In the genomic region with DNA sequence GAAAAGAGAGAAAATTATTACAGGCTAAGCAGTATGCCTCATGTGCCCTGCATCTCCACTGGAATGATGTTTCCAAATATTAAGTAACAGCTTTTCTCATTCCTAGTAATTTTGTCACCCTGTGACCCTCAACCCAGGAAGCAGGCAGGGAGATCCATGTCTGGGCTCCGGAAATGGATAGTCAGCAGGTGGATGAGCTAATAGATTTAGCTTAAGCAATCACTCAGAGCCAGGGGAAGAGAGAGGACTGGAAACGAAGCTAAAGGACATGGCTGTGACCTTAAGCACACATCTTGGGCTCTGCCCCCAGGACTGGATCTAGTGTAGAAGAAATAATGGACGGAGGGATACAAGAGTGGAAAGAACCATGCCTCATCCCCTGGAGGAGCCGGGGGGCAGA, we compare ENCODE assay signal across 19 cellular contexts.
DNase-seq lines count a peak whose midpoint lies in the region; ATAC-seq, FAIRE-seq and TF ChIP-seq lines count a peak whose summit lies in the region.
"Had no signal": no experiment of that assay in that cellular context is flagged by ENCODE, and none has a peak within 500 bp of the region (broad histone marks: within the 10 kb centered on the region; RNA-seq: fewer than 3 reads in every experiment).

No MANE protein-coding gene starts in this region.

- no peak for TF ChIP-seq RAD21 in liver (IDR thresholded peaks at IDR 0.05)
- no peak for TF ChIP-seq RAD21 in HepG2 (CRISPR knock-in tag; IDR thresholded peaks at IDR 0.05)

- TF ChIP-seq EP300 in HepG2 (IDR thresholded peaks at IDR 0.05; ENCODE audit: low read depth in 2 of 2, low read length in 2 of 2): no peak
- TF ChIP-seq EP300 in HepG2 (CRISPR knock-in tag; IDR thresholded peaks at IDR 0.05; ENCODE audit: borderline replicate concordance): no peak

- H3K36me3 ChIP-seq in liver (ENCODE audit: control insufficient read depth in 4 of 4, insufficient read depth in 3 of 4, low read depth in 1 of 4, low read length in 3 of 4) (no peaks in the 10 kb centered on the region), HepG2 (replicated peaks in 1 of 2; ENCODE audit: control insufficient read depth in 1 of 2, insufficient read depth in 2 of 2, low read length in 2 of 2) (peaks cover 9 to 34% of the 10 kb centered on the region in 2 experiments; a peak in 4 of 5 replicates), hepatocyte (replicated peaks; ENCODE audit: insufficient read depth, low read depth) (no peaks in the 10 kb centered on the region)
- H3K36me3 ChIP-seq: Peyer's patch had no signal

- TF ChIP-seq CTCF in liver (IDR thresholded peaks at IDR 0.05; ENCODE audit: low read depth, low read length, missing input control) (no peak), HepG2 (CRISPR knock-in tag; IDR thresholded peaks at IDR 0.05) (no peak), hepatocyte (IDR thresholded peaks at IDR 0.05; ENCODE audit: poor library complexity) (no peak)

- no peaks in the 10 kb centered on the region for H3K9me2 ChIP-seq in hepatocyte (replicated peaks; ENCODE audit: insufficient read depth)

- H3K27ac ChIP-seq in liver (ENCODE audit: low read depth in 1 of 2, low read length in 2 of 2) (no peak overlapping the region), HepG2 (ENCODE audit: extremely low read length, insufficient read depth, low read length) (no peak overlapping the region), hepatocyte (no peak overlapping the region)
- H3K27ac ChIP-seq: HL-60, KMS-11, Peyer's patch had no signal

- FAIRE-seq in HepG2 (lab: Jason Lieb, UNC): no peak

- peaks cover 3% of the 10 kb centered on the region for H3K4me1 Mint-ChIP-seq in activated CD8-positive, alpha-beta T cell treated with anti-CD3 and anti-CD28 coated beads, Interleukin-2, amount 10 ng/mL, durations not matched to agents 7 days and 5 days (ENCODE audit: low read depth)

- H3K9ac ChIP-seq in liver (ENCODE audit: low read depth in 1 of 2, low read length in 2 of 2) (no peak overlapping the region), HepG2 (ENCODE audit: insufficient read depth, low read depth, low read length) (no peak overlapping the region)
- H3K9ac ChIP-seq: KMS-11 had no signal

- POLR2A ChIA-PET in HepG2 (lab: Yijun Ruan, JAX): no interaction called here
- POLR2A ChIA-PET in activated CD8-positive, alpha-beta T cell treated with anti-CD3 and anti-CD28 coated beads, Interleukin-2, amount 10 ng/mL, durations not matched to agents 7 days and 5 days (lab: Charles Lee): no interaction called here

- H3K27ac Mint-ChIP-seq in activated CD8-positive, alpha-beta T cell treated with anti-CD3 and anti-CD28 coated beads, Interleukin-2, amount 10 ng/mL, durations not matched to agents 7 days and 5 days: no peak overlapping the region
- H3K27ac Mint-ChIP-seq: CD4-positive, CD25-positive, alpha-beta regulatory T cell; H9 had no signal

- in situ Hi-C loops in HepG2 (cut with HindIII; ENCODE audit: extremely low pct_ligation_motif_present, low pct_unique_long_range_greater_than_20kb): loop anchor here (5.0 to 10.0 kb wide), 2 partner anchors 67 to 239 kb away; no protein-coding TSS in a partner anchor

- H3K36me3 Mint-ChIP-seq in activated CD8-positive, alpha-beta T cell treated with anti-CD3 and anti-CD28 coated beads, Interleukin-2, amount 10 ng/mL, durations not matched to agents 7 days and 5 days (ENCODE audit: low read depth): peaks cover 7% of the 10 kb centered on the region

- H3K27me3 ChIP-seq in liver (ENCODE audit: control insufficient read depth in 4 of 4, insufficient read depth in 4 of 4, low read length in 3 of 4) (no peaks in the 10 kb centered on the region), HepG2 (ENCODE audit: control insufficient read depth in 1 of 2, insufficient read depth in 2 of 2, low read length in 2 of 2) (no peaks in the 10 kb centered on the region), hepatocyte (no peaks in the 10 kb centered on the region)
- H3K27me3 ChIP-seq: Peyer's patch had no signal

- no peaks in the 10 kb centered on the region for H3K79me2 ChIP-seq in HepG2 (ENCODE audit: insufficient read depth, low read length)
- H3K79me2 ChIP-seq in hepatocyte: no peaks in the 10 kb centered on the region

- peaks cover 3% of the 10 kb centered on the region for H3K27me3 Mint-ChIP-seq in activated CD8-positive, alpha-beta T cell treated with anti-CD3 and anti-CD28 coated beads, Interleukin-2, amount 10 ng/mL, durations not matched to agents 7 days and 5 days (ENCODE audit: low read depth)
- H3K27me3 Mint-ChIP-seq: CD4-positive, CD25-positive, alpha-beta regulatory T cell had no signal

- ATAC-seq in HepG2 (no peak), HG03097 (IDR thresholded peaks at IDR 0.05; ENCODE audit: low FRiP score, unreplicated experiment) (no peak), HG02588 (IDR thresholded peaks at IDR 0.05; ENCODE audit: unreplicated experiment) (no peak)
- ATAC-seq in activated CD8-positive, alpha-beta T cell treated with anti-CD3 and anti-CD28 coated beads, Interleukin-2, amount 10 ng/mL, durations not matched to agents 7 days and 5 days: no peak

- no peaks in the 10 kb centered on the region for H3K9me3 ChIP-seq in liver (ENCODE audit: control insufficient read depth in 4 of 4, low read length in 3 of 4)
- no peaks in the 10 kb centered on the region for H3K9me3 ChIP-seq in HepG2 (ENCODE audit: low read length)
- H3K9me3 ChIP-seq in hepatocyte (ENCODE audit: low read depth): no peaks in the 10 kb centered on the region
- H3K9me3 ChIP-seq: Peyer's patch had no signal

- intact Hi-C loops in HepG2 (cut with micrococcal nuclease; ENCODE audit: unreplicated experiment): loop anchor here (10.0 kb wide), 1 partner anchor 239 kb away; no protein-coding TSS in a partner anchor

- H3K4me2 ChIP-seq in HepG2 (ENCODE audit: low read depth, low read length) (no peak overlapping the region), hepatocyte (no peak overlapping the region)

- BruUV-seq in HepG2 (replicated peaks; lab: Mats Ljungman, UMichigan): no TSS peak

- H4K20me1 ChIP-seq in HepG2 (ENCODE audit: insufficient read depth, low read length): no peaks in the 10 kb centered on the region
- H4K20me1 ChIP-seq in hepatocyte (ENCODE audit: insufficient read depth, poor library complexity, severe bottlenecking): no peaks in the 10 kb centered on the region

- no peak for TF ChIP-seq POLR2A in HepG2 (IDR thresholded peaks at IDR 0.05; ENCODE audit: insufficient read depth in 1 of 2, low read depth in 2 of 2, low read length in 2 of 2)

- DNase-seq in HepG2 (ENCODE audit: low spot score): no peak
- peak; percentile 21 for DNase-seq in amniotic epithelial cell (ENCODE audit: low read depth)
- DNase-seq in hepatocyte (ENCODE audit: low spot score): peak; percentile 11
- DNase-seq in activated CD8-positive, alpha-beta T cell treated with anti-CD3 and anti-CD28 coated beads, Interleukin-2, amount 10 ng/mL, durations not matched to agents 7 days and 5 days: no peak
- no peak for DNase-seq in midbrain (lab: John Stamatoyannopoulos, UW)
- DNase-seq: CD4-positive, CD25-positive, alpha-beta regulatory T cell; DMS79; GF-D8; H9; MM.1S; NCI-H1105; NCI-H187; Peyer's patch; Right ventricle myocardium superior had no signal

- H3K4me3 ChIP-seq in liver (ENCODE audit: low read depth in 1 of 3, low read length in 3 of 3) (no peak overlapping the region), HepG2 (replicated peaks in 1 of 3; ENCODE audit: insufficient read depth in 1 of 3, low read depth in 2 of 3, low read length in 3 of 3) (no peak overlapping the region), hepatocyte (no peak overlapping the region)
- H3K4me3 ChIP-seq: Peyer's patch had no signal

- no peak overlapping the region for H3K4me3 Mint-ChIP-seq in activated CD8-positive, alpha-beta T cell treated with anti-CD3 and anti-CD28 coated beads, Interleukin-2, amount 10 ng/mL, durations not matched to agents 7 days and 5 days
- H3K4me3 Mint-ChIP-seq: CD4-positive, CD25-positive, alpha-beta regulatory T cell; H9 had no signal

- CTCF ChIA-PET in HepG2 (lab: Yijun Ruan, JAX; ENCODE audit: low intra/inter-chr PET ratio, low total read pairs): no interaction called here
- CTCF ChIA-PET in activated CD8-positive, alpha-beta T cell treated with anti-CD3 and anti-CD28 coated beads, Interleukin-2, amount 10 ng/mL, durations not matched to agents 7 days and 5 days (lab: Charles Lee): no interaction called here

- H3K4me1 ChIP-seq in liver (ENCODE audit: control insufficient read depth in 4 of 4, insufficient read depth in 4 of 4, low read length in 3 of 4) (peaks cover 0 to 3% (median 1%) of the 10 kb centered on the region in 4 donors), HepG2 (ENCODE audit: insufficient read depth, low read length) (peaks cover 13% of the 10 kb centered on the region), hepatocyte (ENCODE audit: insufficient read depth) (no peaks in the 10 kb centered on the region)
- H3K4me1 ChIP-seq: Peyer's patch had no signal

- H2AFZ ChIP-seq in HepG2 (ENCODE audit: low read length) (no peak overlapping the region), hepatocyte (no peak overlapping the region)

- H3K9me3 Mint-ChIP-seq in activated CD8-positive, alpha-beta T cell treated with anti-CD3 and anti-CD28 coated beads, Interleukin-2, amount 10 ng/mL, durations not matched to agents 7 days and 5 days (ENCODE audit: insufficient read depth): no peaks in the 10 kb centered on the region
- H3K9me3 Mint-ChIP-seq: H9 had no signal

- WGBS in liver: 52% methylated on average over 4 of the region's 4 CpGs
- WGBS in HepG2 (ENCODE audit: low lambda C conversion rate): 91% methylated on average over 4 of the region's 4 CpGs
- WGBS in hepatocyte (ENCODE audit: low lambda C conversion rate, missing lambda C conversion rate): 82% methylated on average over 4 of the region's 4 CpGs

TF ChIP-seq in liver, 16 proteins besides CTCF, POLR2A, EP300 and RAD21 (continues in another document):
- TF ChIP-seq NR2F2 (IDR thresholded peaks at IDR 0.05) (no peak), SP1 (IDR thresholded peaks at IDR 0.05) (peak; percentile 17), HNF4G (IDR thresholded peaks at IDR 0.05) (no peak)

TF ChIP-seq in HepG2, 621 proteins besides CTCF, POLR2A, EP300 and RAD21 (continues in another document):
- TF ChIP-seq ZNF788 (CRISPR knock-in tag; IDR thresholded peaks at IDR 0.05; ENCODE audit: borderline replicate concordance) (no peak), SP4 (CRISPR knock-in tag; IDR thresholded peaks at IDR 0.05) (no peak), ZNF564 (CRISPR knock-in tag; IDR thresholded peaks at IDR 0.05) (no peak), RFX5 (IDR thresholded peaks at IDR 0.05; ENCODE audit: low read depth, low read length) (no peak)
- TF ChIP-seq, protein P1, sequence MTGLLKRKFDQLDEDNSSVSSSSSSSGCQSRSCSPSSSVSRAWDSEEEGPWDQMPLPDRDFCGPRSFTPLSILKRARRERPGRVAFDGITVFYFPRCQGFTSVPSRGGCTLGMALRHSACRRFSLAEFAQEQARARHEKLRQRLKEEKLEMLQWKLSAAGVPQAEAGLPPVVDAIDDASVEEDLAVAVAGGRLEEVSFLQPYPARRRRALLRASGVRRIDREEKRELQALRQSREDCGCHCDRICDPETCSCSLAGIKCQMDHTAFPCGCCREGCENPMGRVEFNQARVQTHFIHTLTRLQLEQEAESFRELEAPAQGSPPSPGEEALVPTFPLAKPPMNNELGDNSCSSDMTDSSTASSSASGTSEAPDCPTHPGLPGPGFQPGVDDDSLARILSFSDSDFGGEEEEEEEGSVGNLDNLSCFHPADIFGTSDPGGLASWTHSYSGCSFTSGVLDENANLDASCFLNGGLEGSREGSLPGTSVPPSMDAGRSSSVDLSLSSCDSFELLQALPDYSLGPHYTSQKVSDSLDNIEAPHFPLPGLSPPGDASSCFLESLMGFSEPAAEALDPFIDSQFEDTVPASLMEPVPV (CRISPR knock-in tag; IDR thresholded peaks at IDR 0.05): no peak

Comparison
In these comparisons a context has a peak if more than half of its experiments do, and no peak if none do; other contexts are left out.
1. DNase-seq: peak in amniotic epithelial cell (single experiment) and hepatocyte (single experiment); none in HepG2 (single experiment), activated CD8-positive, alpha-beta T cell treated with anti-CD3 and anti-CD28 coated beads, Interleukin-2, amount 10 ng/mL, durations not matched to agents 7 days and 5 days (single experiment) and midbrain (single experiment).